In the genomic region with DNA sequence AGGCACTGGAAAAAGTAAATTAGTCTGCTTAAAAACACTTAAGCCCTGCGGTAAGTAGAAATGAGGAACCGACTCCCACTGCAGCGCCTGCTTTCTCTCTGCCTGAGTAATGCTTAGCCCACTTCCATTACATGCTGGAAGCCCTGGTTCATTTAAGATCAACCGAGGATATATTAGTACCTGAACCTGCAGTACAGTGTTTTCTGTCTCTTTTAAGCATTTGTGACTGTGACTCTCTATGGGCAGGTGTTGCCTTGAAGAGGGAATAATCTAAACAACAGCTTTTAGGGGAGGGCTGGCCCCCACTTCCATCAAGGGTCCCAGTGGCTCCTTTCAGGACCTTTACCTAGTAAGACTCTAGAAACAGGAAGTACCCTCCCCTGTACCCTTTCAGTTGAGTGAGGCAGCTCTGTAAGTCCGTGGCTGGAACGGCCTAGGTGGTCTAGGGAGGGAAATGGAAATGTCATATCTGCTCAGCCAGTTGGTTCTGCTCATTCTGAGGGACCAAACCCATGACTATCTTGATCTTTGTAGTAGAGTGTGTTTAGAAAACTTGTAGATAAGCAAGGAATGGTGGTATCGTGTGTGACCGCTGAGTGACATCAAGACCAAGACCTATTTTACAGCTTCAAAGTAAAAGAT, we compare ENCODE assay signal across 1 cellular context.
TF ChIP-seq lines count a peak whose summit lies in the region.

No MANE protein-coding gene starts in this region.

TF ChIP-seq in K562, 482 proteins besides CTCF, POLR2A, EP300 and RAD21 (continued from another document):
- no peak for TF ChIP-seq E2F6 (IDR thresholded peaks at IDR 0.05; ENCODE audit: borderline replicate concordance in 1 of 2, extremely low read depth in 1 of 2, insufficient read depth in 1 of 2, insufficient read length in 1 of 2, low read depth in 1 of 2, low read length in 1 of 2, poor library complexity in 1 of 2, severe bottlenecking in 1 of 2)
- no peak for TF ChIP-seq ZNF274 (IDR thresholded peaks at IDR 0.05; ENCODE audit: borderline replicate concordance, low read depth, low read length)
- TF ChIP-seq MED1 (CRISPR knock-in tag; IDR thresholded peaks at IDR 0.05; ENCODE audit: borderline replicate concordance), result no peak
- TF ChIP-seq LEF1 (IDR thresholded peaks at IDR 0.05), result peak; percentile 93
- TF ChIP-seq MTA2 (IDR thresholded peaks at IDR 0.05; ENCODE audit: low read depth), result peak; percentile 93
- TF ChIP-seq ZNF584 (CRISPR knock-in tag; IDR thresholded peaks at IDR 0.05; ENCODE audit: low read depth), result no peak; the same call in 1 of the 2 replicates
- peak; percentile 48; the same call in 1 of the 2 replicates for TF ChIP-seq DMBX1 (CRISPR knock-in tag; IDR thresholded peaks at IDR 0.05; ENCODE audit: borderline replicate concordance)
- TF ChIP-seq KLF1 (tag; IDR thresholded peaks at IDR 0.05), result no peak
- TF ChIP-seq RBM25 (IDR thresholded peaks at IDR 0.05; ENCODE audit: low read depth, low read length, severe bottlenecking), result no peak
- no peak for TF ChIP-seq BACH1 (tag; IDR thresholded peaks at IDR 0.05)
- no peak for TF ChIP-seq ASH1L (IDR thresholded peaks at IDR 0.05; ENCODE audit: borderline replicate concordance, low read depth, partially characterized antibody)
- 0 out of 2 replicates have a peak, but pooled peaks have one; percentile 43 for TF ChIP-seq ETV5 (CRISPR knock-in tag; IDR thresholded peaks at IDR 0.05; ENCODE audit: low read depth)
- TF ChIP-seq ZFX (CRISPR knock-in tag; IDR thresholded peaks at IDR 0.05), result no peak; the same call in 1 of the 2 replicates
- TF ChIP-seq MCM3 (IDR thresholded peaks at IDR 0.05), result no peak
- TF ChIP-seq HMGN3 (IDR thresholded peaks at IDR 0.05; ENCODE audit: borderline replicate concordance, extremely low read depth, insufficient read length, low read depth, low read length), result peak; percentile 65
- peak; percentile 58 for TF ChIP-seq VEZF1 (CRISPR knock-in tag; IDR thresholded peaks at IDR 0.05)
- peak; percentile 95 for TF ChIP-seq TAL1 (IDR thresholded peaks at IDR 0.05)
- TF ChIP-seq RNF2 (IDR thresholded peaks at IDR 0.05), result peak; percentile 87
- TF ChIP-seq NR0B1 (IDR thresholded peaks at IDR 0.05; ENCODE audit: partially characterized antibody), result no peak
- no peak for TF ChIP-seq SLC30A9 (CRISPR knock-in tag; IDR thresholded peaks at IDR 0.05)
- TF ChIP-seq, protein P1, sequence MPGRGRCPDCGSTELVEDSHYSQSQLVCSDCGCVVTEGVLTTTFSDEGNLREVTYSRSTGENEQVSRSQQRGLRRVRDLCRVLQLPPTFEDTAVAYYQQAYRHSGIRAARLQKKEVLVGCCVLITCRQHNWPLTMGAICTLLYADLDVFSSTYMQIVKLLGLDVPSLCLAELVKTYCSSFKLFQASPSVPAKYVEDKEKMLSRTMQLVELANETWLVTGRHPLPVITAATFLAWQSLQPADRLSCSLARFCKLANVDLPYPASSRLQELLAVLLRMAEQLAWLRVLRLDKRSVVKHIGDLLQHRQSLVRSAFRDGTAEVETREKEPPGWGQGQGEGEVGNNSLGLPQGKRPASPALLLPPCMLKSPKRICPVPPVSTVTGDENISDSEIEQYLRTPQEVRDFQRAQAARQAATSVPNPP (IDR thresholded peaks at IDR 0.05; ENCODE audit: borderline replicate concordance, insufficient read depth, insufficient read length), result no peak
- TF ChIP-seq NR3C1 (CRISPR knock-in tag; IDR thresholded peaks at IDR 0.05), result no peak
- peak in 1 of 2 experiments; percentile 69; a peak in 2 of 4 replicates for TF ChIP-seq HDAC1 (IDR thresholded peaks at IDR 0.05)
- TF ChIP-seq PCBP2 (IDR thresholded peaks at IDR 0.05; ENCODE audit: low read depth, low read length, poor library complexity, severe bottlenecking), result no peak
